9 cellular contexts compared by ENCODE assay signal in the genomic region with DNA sequence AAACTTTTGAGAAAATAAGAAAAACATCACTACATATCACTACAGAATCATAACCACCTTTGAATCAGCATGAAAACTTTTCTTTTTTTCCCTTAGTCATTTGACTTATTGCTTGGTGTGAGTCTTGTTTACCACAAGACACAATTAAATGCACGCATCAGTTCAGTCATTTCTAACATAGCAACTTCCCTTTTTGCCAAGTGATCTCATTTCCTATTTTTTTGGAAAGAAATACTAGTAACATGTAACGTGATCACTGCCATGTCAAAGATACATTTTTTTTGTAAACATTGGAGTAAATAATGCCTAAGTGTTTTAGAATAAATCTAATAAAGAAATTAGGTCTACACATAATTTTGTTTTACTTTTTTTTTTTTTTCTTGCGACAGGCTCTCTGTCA. TPM values are rescaled to one million over a fixed set of nuclear protein-coding genes. Genes with fewer than 3 reads are reported as not detected.
DNase-seq lines count a peak whose midpoint lies in the region; ATAC-seq and FAIRE-seq lines count a peak whose summit lies in the region.
"Had no signal": no experiment of that assay in that cellular context is flagged by ENCODE, and none has a peak within 500 bp of the region (broad histone marks: within the 10 kb centered on the region; RNA-seq: fewer than 3 reads in every experiment).

No MANE protein-coding gene starts in this region.

- no peak for FAIRE-seq in urothelium cell line (lab: Jason Lieb, UNC)

- no peaks in the 10 kb centered on the region for H3K27me3 ChIP-seq in mesenchymal stem cell (ENCODE audit: control insufficient read depth in 1 of 2, insufficient read depth in 1 of 2, low read length in 2 of 2)

- peak overlapping the region; percentile 67 for H3K9ac ChIP-seq in mesenchymal stem cell (ENCODE audit: low read length)

- no peak overlapping the region for H3K4me3 Mint-ChIP-seq in activated CD4-positive, alpha-beta T cell treated with anti-CD3 and anti-CD28 coated beads, Interleukin-2, amount 10 ng/mL, durations not matched to agents 24 days and 14 days
- H3K4me3 Mint-ChIP-seq in activated T-cell treated with anti-CD3 and anti-CD28 coated beads, Interleukin-2, amount 50 U/mL, for 24 hours = no peak overlapping the region

- WGBS in mesenchymal stem cell = 36% methylated on average over 2 of the region's 3 CpGs

- H2BK120ac ChIP-seq in mesenchymal stem cell (ENCODE audit: low read depth, low read length) = no peak overlapping the region

- H3K4me2 ChIP-seq in mesenchymal stem cell (ENCODE audit: low read length, poor library complexity, severe bottlenecking) = no peak overlapping the region

- intact Hi-C loops in activated CD4-positive, alpha-beta T cell treated with anti-CD3 and anti-CD28 coated beads, Interleukin-2, amount 10 ng/mL, durations not matched to agents 24 days and 14 days (cut with micrococcal nuclease) = loop anchor here (10.0 kb wide), 1 partner anchor 400 kb away; no protein-coding TSS in a partner anchor

- H4K8ac ChIP-seq in mesenchymal stem cell (ENCODE audit: low read length) = peak overlapping the region; percentile 31

- peak overlapping the region in 1 of 2 experiments; percentile 29 for H3K18ac ChIP-seq in mesenchymal stem cell (ENCODE audit: low read depth in 1 of 2, low read length in 2 of 2)

- H3K27ac ChIP-seq in mesenchymal stem cell (ENCODE audit: low read length, poor library complexity, severe bottlenecking) = no peak overlapping the region

- no peak overlapping the region for H3K27ac Mint-ChIP-seq in activated CD4-positive, alpha-beta T cell treated with anti-CD3 and anti-CD28 coated beads, Interleukin-2, amount 10 ng/mL, durations not matched to agents 24 days and 14 days
- no peak overlapping the region for H3K27ac Mint-ChIP-seq in activated T-cell treated with anti-CD3 and anti-CD28 coated beads, Interleukin-2, amount 50 U/mL, for 24 hours

- H3K4me3 ChIP-seq in mesenchymal stem cell (ENCODE audit: insufficient read depth in 1 of 2, low read depth in 1 of 2, low read length in 2 of 2) = no peak overlapping the region

- no peak overlapping the region for H2BK5ac ChIP-seq in mesenchymal stem cell (ENCODE audit: low read depth, low read length, poor library complexity, severe bottlenecking)

- H3K14ac ChIP-seq in mesenchymal stem cell (ENCODE audit: low read length in 2 of 2) = no peak overlapping the region

- no peak overlapping the region for H2AK5ac ChIP-seq in mesenchymal stem cell (ENCODE audit: low read length, severe bottlenecking)

- no peaks in the 10 kb centered on the region for H3K9me3 Mint-ChIP-seq in activated CD4-positive, alpha-beta T cell treated with anti-CD3 and anti-CD28 coated beads, Interleukin-2, amount 10 ng/mL, durations not matched to agents 24 days and 14 days
- H3K9me3 Mint-ChIP-seq in activated T-cell treated with anti-CD3 and anti-CD28 coated beads, Interleukin-2, amount 50 U/mL, for 24 hours = peaks cover 2% of the 10 kb centered on the region

- peaks cover 3% of the 10 kb centered on the region for H3K4me1 ChIP-seq in mesenchymal stem cell (ENCODE audit: control insufficient read depth, insufficient read depth, low read depth, low read length)

- peaks cover 13% of the 10 kb centered on the region for H3K4me1 Mint-ChIP-seq in activated CD4-positive, alpha-beta T cell treated with anti-CD3 and anti-CD28 coated beads, Interleukin-2, amount 10 ng/mL, durations not matched to agents 24 days and 14 days
- peaks cover 2% of the 10 kb centered on the region for H3K4me1 Mint-ChIP-seq in activated T-cell treated with anti-CD3 and anti-CD28 coated beads, Interleukin-2, amount 50 U/mL, for 24 hours (ENCODE audit: low read depth)

- no peak overlapping the region for H2BK12ac ChIP-seq in mesenchymal stem cell (ENCODE audit: low read length in 2 of 2)

- ATAC-seq in GM18858 (IDR thresholded peaks at IDR 0.05; ENCODE audit: unreplicated experiment) (peak; percentile 91), HG02623 (IDR thresholded peaks at IDR 0.05; ENCODE audit: unreplicated experiment) (peak; percentile 79)

- H3K23ac ChIP-seq in mesenchymal stem cell (ENCODE audit: low read length in 2 of 2) = no peak overlapping the region

- no peaks in the 10 kb centered on the region for H3K27me3 Mint-ChIP-seq in activated CD4-positive, alpha-beta T cell treated with anti-CD3 and anti-CD28 coated beads, Interleukin-2, amount 10 ng/mL, durations not matched to agents 24 days and 14 days
- no peaks in the 10 kb centered on the region for H3K27me3 Mint-ChIP-seq in activated T-cell treated with anti-CD3 and anti-CD28 coated beads, Interleukin-2, amount 50 U/mL, for 24 hours

- peak overlapping the region; percentile 70 for H4K91ac ChIP-seq in mesenchymal stem cell (ENCODE audit: low read length)

- DNase-seq in NOMO-1 (lab: John Stamatoyannopoulos, UW; ENCODE audit: unreplicated experiment in 2 of 2) = peak; percentile 92 to 98
- DNase-seq in mesenchymal stem cell = peak; percentile 86
- DNase-seq in activated CD4-positive, alpha-beta T cell treated with anti-CD3 and anti-CD28 coated beads, Interleukin-2, amount 10 ng/mL, durations not matched to agents 24 days and 14 days = no peak
- DNase-seq in urothelium cell line (ENCODE audit: low spot score) = no peak
- DNase-seq in NCI-H2081 treated with DMSO at 0.1 percent for 48 hours (lab: John Stamatoyannopoulos, UW) = no peak
- no peak for DNase-seq in activated T-cell treated with anti-CD3 and anti-CD28 coated beads, Interleukin-2, amount 50 U/mL, for 24 hours
- DNase-seq: midbrain had no signal

- peak overlapping the region in 1 of 2 experiments; percentile 59 for H3K4ac ChIP-seq in mesenchymal stem cell (ENCODE audit: low read depth in 1 of 2, low read length in 2 of 2)

- no peaks in the 10 kb centered on the region for H3K79me1 ChIP-seq in mesenchymal stem cell (replicated peaks; ENCODE audit: low read length, poor library complexity, severe bottlenecking)

- no peaks in the 10 kb centered on the region for H3K36me3 ChIP-seq in mesenchymal stem cell (ENCODE audit: control insufficient read depth in 1 of 2, insufficient read depth in 2 of 2, low read depth in 1 of 2, low read length in 2 of 2)

- H2BK15ac ChIP-seq in mesenchymal stem cell (ENCODE audit: low read depth, poor library complexity, severe bottlenecking) = no peak overlapping the region

- H2AFZ ChIP-seq in mesenchymal stem cell (ENCODE audit: low read depth, low read length) = no peak overlapping the region

- H3K9me3 ChIP-seq in mesenchymal stem cell (ENCODE audit: control insufficient read depth, low read length) = no peaks in the 10 kb centered on the region

- H3K36me3 Mint-ChIP-seq in activated CD4-positive, alpha-beta T cell treated with anti-CD3 and anti-CD28 coated beads, Interleukin-2, amount 10 ng/mL, durations not matched to agents 24 days and 14 days (ENCODE audit: low read depth) = no peaks in the 10 kb centered on the region
- H3K36me3 Mint-ChIP-seq in activated T-cell treated with anti-CD3 and anti-CD28 coated beads, Interleukin-2, amount 50 U/mL, for 24 hours (ENCODE audit: low read depth) = no peaks in the 10 kb centered on the region

RNA-seq across cellular contexts. Expression of a gene that starts 5.1 kb away (rescaled TPM):
- 35.4 TPM for polyA plus RNA-seq in mesenchymal stem cell (2013, experiment 1 of 2)
- 37.7 TPM for polyA plus RNA-seq in mesenchymal stem cell (2013, experiment 2 of 2)
- 10.8 and 11.8 TPM in 2 replicates for total RNA-seq in activated CD4-positive, alpha-beta T cell treated with anti-CD3 and anti-CD28 coated beads, Interleukin-2, amount 10 ng/mL, durations not matched to agents 24 days and 14 days

Comparison
In these comparisons a context has a peak if more than half of its experiments do, and no peak if none do; other contexts are left out.
1. DNase-seq: peak in NOMO-1 (2 of 2) and mesenchymal stem cell (single experiment); none in activated CD4-positive, alpha-beta T cell treated with anti-CD3 and anti-CD28 coated beads, Interleukin-2, amount 10 ng/mL, durations not matched to agents 24 days and 14 days (single experiment), urothelium cell line (single experiment), NCI-H2081 treated with DMSO at 0.1 percent for 48 hours (single experiment) and activated T-cell treated with anti-CD3 and anti-CD28 coated beads, Interleukin-2, amount 50 U/mL, for 24 hours (single experiment).